In genomic region chr5:156474251-156474650, GRCh38 we compare ENCODE assay signal across 11 cellular contexts.
A peak's percentile ranks its signal among the peaks of the same experiment; 100 is the strongest.
DNase-seq lines count a peak whose midpoint lies in the region; ATAC-seq and TF ChIP-seq lines count a peak whose summit lies in the region.
"Had no signal": no experiment of that assay in that cellular context is flagged by ENCODE, and none has a peak within 500 bp of the region (broad histone marks: within the 10 kb centered on the region; RNA-seq: fewer than 3 reads in every experiment).

No MANE protein-coding gene starts in this region.

- in situ Hi-C loops in brain microvascular endothelial cell (cut with HindIII; ENCODE audit: low pct_ligation_motif_present, low sequenced_read_pairs), result no loop called here

- TF ChIP-seq CTCF in brain microvascular endothelial cell (IDR thresholded peaks at IDR 0.05; ENCODE audit: low read depth, low read length, missing control alignments), result no peak

- no peak overlapping the region for H3K27ac ChIP-seq in brain microvascular endothelial cell

- ATAC-seq in GM18861 (IDR thresholded peaks at IDR 0.05; ENCODE audit: unreplicated experiment), result no peak
- no peak for ATAC-seq in GM21360 (IDR thresholded peaks at IDR 0.05; ENCODE audit: unreplicated experiment)

- H3K36me3 ChIP-seq in brain microvascular endothelial cell (replicated peaks), result no peaks in the 10 kb centered on the region

- DNase-seq in GM03348 (ENCODE audit: low spot score), result peak; percentile 35
- peak; percentile 7 for DNase-seq in brain microvascular endothelial cell
- DNase-seq in hypothalamus (lab: John Stamatoyannopoulos, UW), result peak in 35 of 51 donors; percentile 4 to 75 (median 33)
- DNase-seq in retina, result peak; percentile 24
- no peak for DNase-seq in A172 (ENCODE audit: low spot score)
- DNase-seq in OCI-M2 (lab: John Stamatoyannopoulos, UW; ENCODE audit: unreplicated experiment), result no peak
- DNase-seq: activated naive CD4-positive, alpha-beta T cell treated with Interleukin-2 at 50 U/mL for 16 hours; OCI-M1; stimulated activated CD4-positive, alpha-beta T cell treated with anti-CD3 and anti-CD28 coated beads, Interleukin-1b, Interleukin-23, amount 100 ng/mL, for 48 hours had no signal

- no peak overlapping the region for H3K4me3 ChIP-seq in brain microvascular endothelial cell (ENCODE audit: low read depth, low read length)

- no peaks in the 10 kb centered on the region for H3K27me3 ChIP-seq in brain microvascular endothelial cell (replicated peaks)

Comparison
In these comparisons a context has a peak if more than half of its experiments do, and no peak if none do; other contexts are left out.
1. DNase-seq: peak in GM03348 (single experiment), brain microvascular endothelial cell (single experiment), hypothalamus (35 of 51) and retina (single experiment); none in A172 (single experiment) and OCI-M2 (single experiment).